ENCODE assay signal across 12 cellular contexts in genomic region chr11:111376453-111376871, GRCh38. TPM values are rescaled to one million over a fixed set of nuclear protein-coding genes. Genes with fewer than 3 reads are reported as not detected.
DNase-seq lines count a peak whose midpoint lies in the region; ATAC-seq and TF ChIP-seq lines count a peak whose summit lies in the region.
"Had no signal": no experiment of that assay in that cellular context is flagged by ENCODE, and none has a peak within 500 bp of the region (broad histone marks: within the 10 kb centered on the region; RNA-seq: fewer than 3 reads in every experiment).

No MANE protein-coding gene starts in this region.

- peaks cover 0 to 7% (median 0%) of the 10 kb centered on the region in 45 donors for H3K27me3 ChIP-seq in dorsolateral prefrontal cortex

- peak overlapping the region; percentile 75 for H3K27ac Mint-ChIP-seq in activated CD8-positive, alpha-beta T cell treated with anti-CD3 and anti-CD28 coated beads for 36 hours
- H3K27ac Mint-ChIP-seq in activated CD8-positive, alpha-beta T cell treated with anti-CD3 and anti-CD28 coated beads, Interleukin-2, amount 10 ng/mL, durations not matched to agents 7 days and 5 days = no peak overlapping the region
- no peak overlapping the region for H3K27ac Mint-ChIP-seq in T-helper 2 cell treated with Interferon-gamma antibody and Interleukin-4, amounts not matched to agents 5 μg/mL and 100 μg/mL, for 36 hours
- H3K27ac Mint-ChIP-seq in nephron progenitor cell = no peak overlapping the region

- intact Hi-C loops in activated CD8-positive, alpha-beta T cell treated with anti-CD3 and anti-CD28 coated beads for 36 hours (cut with micrococcal nuclease) = loop anchor here (5.0 kb wide), 2 partner anchors 41 to 156 kb away; no protein-coding TSS in a partner anchor
- intact Hi-C loops in dorsolateral prefrontal cortex (cut with DNase I) = no loop called here

- no peaks in the 10 kb centered on the region for H3K27me3 Mint-ChIP-seq in activated CD8-positive, alpha-beta T cell treated with anti-CD3 and anti-CD28 coated beads for 36 hours
- H3K27me3 Mint-ChIP-seq in activated CD8-positive, alpha-beta T cell treated with anti-CD3 and anti-CD28 coated beads, Interleukin-2, amount 10 ng/mL, durations not matched to agents 7 days and 5 days (ENCODE audit: low read depth) = no peaks in the 10 kb centered on the region
- H3K27me3 Mint-ChIP-seq in T-helper 2 cell treated with Interferon-gamma antibody and Interleukin-4, amounts not matched to agents 5 μg/mL and 100 μg/mL, for 36 hours (ENCODE audit: low read depth) = no peaks in the 10 kb centered on the region
- H3K27me3 Mint-ChIP-seq in nephron progenitor cell (ENCODE audit: low read depth, poor library complexity) = peaks cover 13% of the 10 kb centered on the region

- peak; percentile 53 for DNase-seq in activated CD8-positive, alpha-beta T cell treated with anti-CD3 and anti-CD28 coated beads for 36 hours
- no peak for DNase-seq in activated CD8-positive, alpha-beta T cell treated with anti-CD3 and anti-CD28 coated beads, Interleukin-2, amount 10 ng/mL, durations not matched to agents 7 days and 5 days
- DNase-seq in T-helper 2 cell treated with Interferon-gamma antibody and Interleukin-4, amounts not matched to agents 5 μg/mL and 100 μg/mL, for 36 hours (ENCODE audit: low spot score) = peak; percentile 71
- peak; percentile 30 to 42 for DNase-seq in stimulated activated CD4-positive, alpha-beta T cell treated with anti-CD3 and anti-CD28 coated beads, Interleukin-2, amount 100 ng/mL, for 48 hours
- no peak for DNase-seq in NCI-H446 (lab: John Stamatoyannopoulos, UW)
- DNase-seq in nephron progenitor cell = no peak
- no peak for DNase-seq in dorsolateral prefrontal cortex
- DNase-seq: activated T-cell treated with anti-CD3 and anti-CD28 coated beads, Interleukin-2, amount 50 U/mL, for 4 hours; NCI-H1694 had no signal

- H3K4me3 ChIP-seq in dorsolateral prefrontal cortex = no peak overlapping the region

- peaks cover 69% of the 10 kb centered on the region for H3K4me1 Mint-ChIP-seq in activated CD8-positive, alpha-beta T cell treated with anti-CD3 and anti-CD28 coated beads for 36 hours (ENCODE audit: low read depth)
- peaks cover 55% of the 10 kb centered on the region for H3K4me1 Mint-ChIP-seq in activated CD8-positive, alpha-beta T cell treated with anti-CD3 and anti-CD28 coated beads, Interleukin-2, amount 10 ng/mL, durations not matched to agents 7 days and 5 days (ENCODE audit: low read depth)
- peaks cover 33% of the 10 kb centered on the region for H3K4me1 Mint-ChIP-seq in T-helper 2 cell treated with Interferon-gamma antibody and Interleukin-4, amounts not matched to agents 5 μg/mL and 100 μg/mL, for 36 hours (ENCODE audit: low read depth)
- peaks cover 46% of the 10 kb centered on the region for H3K4me1 Mint-ChIP-seq in nephron progenitor cell

- ATAC-seq in activated CD8-positive, alpha-beta T cell treated with anti-CD3 and anti-CD28 coated beads for 36 hours = peak; percentile 25
- ATAC-seq in activated CD8-positive, alpha-beta T cell treated with anti-CD3 and anti-CD28 coated beads, Interleukin-2, amount 10 ng/mL, durations not matched to agents 7 days and 5 days = no peak
- peak; percentile 21 for ATAC-seq in HG02588 (IDR thresholded peaks at IDR 0.05; ENCODE audit: unreplicated experiment)

- H3K4me3 Mint-ChIP-seq in activated CD8-positive, alpha-beta T cell treated with anti-CD3 and anti-CD28 coated beads for 36 hours = no peak overlapping the region
- H3K4me3 Mint-ChIP-seq in activated CD8-positive, alpha-beta T cell treated with anti-CD3 and anti-CD28 coated beads, Interleukin-2, amount 10 ng/mL, durations not matched to agents 7 days and 5 days = no peak overlapping the region
- no peak overlapping the region for H3K4me3 Mint-ChIP-seq in T-helper 2 cell treated with Interferon-gamma antibody and Interleukin-4, amounts not matched to agents 5 μg/mL and 100 μg/mL, for 36 hours
- no peak overlapping the region for H3K4me3 Mint-ChIP-seq in nephron progenitor cell

- no peaks in the 10 kb centered on the region for H3K9me3 Mint-ChIP-seq in activated CD8-positive, alpha-beta T cell treated with anti-CD3 and anti-CD28 coated beads for 36 hours
- H3K9me3 Mint-ChIP-seq in activated CD8-positive, alpha-beta T cell treated with anti-CD3 and anti-CD28 coated beads, Interleukin-2, amount 10 ng/mL, durations not matched to agents 7 days and 5 days (ENCODE audit: insufficient read depth) = no peaks in the 10 kb centered on the region
- no peaks in the 10 kb centered on the region for H3K9me3 Mint-ChIP-seq in T-helper 2 cell treated with Interferon-gamma antibody and Interleukin-4, amounts not matched to agents 5 μg/mL and 100 μg/mL, for 36 hours
- no peaks in the 10 kb centered on the region for H3K9me3 Mint-ChIP-seq in nephron progenitor cell

- CTCF ChIA-PET in activated CD8-positive, alpha-beta T cell treated with anti-CD3 and anti-CD28 coated beads for 36 hours (lab: Charles Lee) = interaction anchor here (0.7 to 1.3 kb wide), 2 partner anchors 47 to 87 kb away, joined by 3 read pairs; no protein-coding TSS in a partner anchor
- CTCF ChIA-PET in activated CD8-positive, alpha-beta T cell treated with anti-CD3 and anti-CD28 coated beads, Interleukin-2, amount 10 ng/mL, durations not matched to agents 7 days and 5 days (lab: Charles Lee) = interaction anchor here (3.0 to 4.1 kb wide), 2 partner anchors 47 to 53 kb away, joined by 8 to 18 read pairs; no protein-coding TSS in a partner anchor

- H3K36me3 Mint-ChIP-seq in activated CD8-positive, alpha-beta T cell treated with anti-CD3 and anti-CD28 coated beads for 36 hours (ENCODE audit: low read depth) = no peaks in the 10 kb centered on the region
- H3K36me3 Mint-ChIP-seq in activated CD8-positive, alpha-beta T cell treated with anti-CD3 and anti-CD28 coated beads, Interleukin-2, amount 10 ng/mL, durations not matched to agents 7 days and 5 days (ENCODE audit: low read depth) = no peaks in the 10 kb centered on the region
- H3K36me3 Mint-ChIP-seq in T-helper 2 cell treated with Interferon-gamma antibody and Interleukin-4, amounts not matched to agents 5 μg/mL and 100 μg/mL, for 36 hours (ENCODE audit: low read depth) = no peaks in the 10 kb centered on the region
- H3K36me3 Mint-ChIP-seq in nephron progenitor cell (ENCODE audit: low read depth) = no peaks in the 10 kb centered on the region

- no peak for TF ChIP-seq CTCF in activated CD8-positive, alpha-beta T cell treated with anti-CD3 and anti-CD28 coated beads for 36 hours (IDR thresholded peaks at IDR 0.05)
- TF ChIP-seq CTCF in nephron progenitor cell (IDR thresholded peaks at IDR 0.05) (no peak), dorsolateral prefrontal cortex (IDR thresholded peaks at IDR 0.05 in 54 of 56, conservative IDR thresholded peaks at IDR 0.05 in 2 of 56; ENCODE audit: low read depth in 1 of 56, partially characterized antibody in 56 of 56) (no peak)

- no peak overlapping the region for H3K27ac ChIP-seq in dorsolateral prefrontal cortex

- POLR2A ChIA-PET in activated CD8-positive, alpha-beta T cell treated with anti-CD3 and anti-CD28 coated beads for 36 hours (lab: Charles Lee) = interaction anchor here (1.0 kb wide), 1 partner anchor 16 kb away, joined by 5 read pairs; no protein-coding TSS in a partner anchor
- POLR2A ChIA-PET in activated CD8-positive, alpha-beta T cell treated with anti-CD3 and anti-CD28 coated beads, Interleukin-2, amount 10 ng/mL, durations not matched to agents 7 days and 5 days (lab: Charles Lee) = no interaction called here

RNA-seq across cellular contexts. Expression of gene POU2AF1, which starts 2.6 kb away (rescaled TPM):
- total RNA-seq in activated CD8-positive, alpha-beta T cell treated with anti-CD3 and anti-CD28 coated beads for 36 hours = 1 to 10 TPM; 3.6 to 4.5 TPM
- 1 to 10 TPM; 1.7 to 2.4 TPM for total RNA-seq in activated CD8-positive, alpha-beta T cell treated with anti-CD3 and anti-CD28 coated beads, Interleukin-2, amount 10 ng/mL, durations not matched to agents 7 days and 5 days
- 1 to 10 TPM in 65 of 120 experiments, under 1 TPM in 48, not detected in 7; 0.14 to 6.3 (median 1.1) TPM for total RNA-seq in dorsolateral prefrontal cortex
- total RNA-seq: chondrocyte, HT1080 had no signal

Comparison
In these comparisons a context has a peak if more than half of its experiments do, and no peak if none do; other contexts are left out.
1. DNase-seq: peak in activated CD8-positive, alpha-beta T cell treated with anti-CD3 and anti-CD28 coated beads for 36 hours (single experiment), T-helper 2 cell treated with Interferon-gamma antibody and Interleukin-4, amounts not matched to agents 5 μg/mL and 100 μg/mL, for 36 hours (single experiment) and stimulated activated CD4-positive, alpha-beta T cell treated with anti-CD3 and anti-CD28 coated beads, Interleukin-2, amount 100 ng/mL, for 48 hours (2 of 2); none in activated CD8-positive, alpha-beta T cell treated with anti-CD3 and anti-CD28 coated beads, Interleukin-2, amount 10 ng/mL, durations not matched to agents 7 days and 5 days (single experiment), NCI-H446 (0 of 2), nephron progenitor cell (single experiment) and dorsolateral prefrontal cortex (0 of 10).